12 cellular contexts compared by ENCODE assay signal in genomic region chr9:134624827-134625181, GRCh38. TPM values are rescaled to one million over a fixed set of nuclear protein-coding genes. Genes with fewer than 3 reads are reported as not detected.
DNase-seq lines count a peak whose midpoint lies in the region; ATAC-seq, FAIRE-seq and TF ChIP-seq lines count a peak whose summit lies in the region.
"Had no signal": no experiment of that assay in that cellular context is flagged by ENCODE, and none has a peak within 500 bp of the region (broad histone marks: within the 10 kb centered on the region; RNA-seq: fewer than 3 reads in every experiment).

No MANE protein-coding gene starts in this region.

- BruUV-seq in endothelial cell of umbilical vein (replicated peaks; lab: Mats Ljungman, UMichigan), result no TSS peak

- peak; percentile 31 for TF ChIP-seq POLR2A in endothelial cell of umbilical vein (IDR thresholded peaks at IDR 0.05; ENCODE audit: low read depth, low read length)

- H3K4me3 Mint-ChIP-seq in osteocyte (ENCODE audit: unreplicated experiment), result no peak overlapping the region
- H3K4me3 Mint-ChIP-seq in activated CD4-positive, alpha-beta T cell treated with anti-CD3 and anti-CD28 coated beads, Interleukin-2, amount 10 ng/mL, durations not matched to agents 7 days and 5 days, result no peak overlapping the region
- H3K4me3 Mint-ChIP-seq: stimulated activated naive CD8-positive, alpha-beta T cell treated with anti-CD3 and anti-CD28 coated beads, Interleukin-15, Interleukin-2, amounts not matched to agents 100 ng/mL and 50 ng/mL, for 24 hours had no signal

- H3K4me1 Mint-ChIP-seq in osteocyte (ENCODE audit: unreplicated experiment), result peaks cover 79% of the 10 kb centered on the region
- no peaks in the 10 kb centered on the region for H3K4me1 Mint-ChIP-seq in activated CD4-positive, alpha-beta T cell treated with anti-CD3 and anti-CD28 coated beads, Interleukin-2, amount 10 ng/mL, durations not matched to agents 7 days and 5 days

- CTCF ChIA-PET in endothelial cell of umbilical vein (lab: Charles Lee), result interaction anchor here (0.9 to 1.8 kb wide), 3 partner anchors 22 to 175 kb away, joined by 3 to 6 read pairs (median 5); no protein-coding TSS in a partner anchor
- CTCF ChIA-PET in activated CD4-positive, alpha-beta T cell treated with anti-CD3 and anti-CD28 coated beads, Interleukin-2, amount 10 ng/mL, durations not matched to agents 7 days and 5 days (lab: Charles Lee), result no interaction called here

- H3K36me3 Mint-ChIP-seq in osteocyte (ENCODE audit: unreplicated experiment), result no peaks in the 10 kb centered on the region
- no peaks in the 10 kb centered on the region for H3K36me3 Mint-ChIP-seq in activated CD4-positive, alpha-beta T cell treated with anti-CD3 and anti-CD28 coated beads, Interleukin-2, amount 10 ng/mL, durations not matched to agents 7 days and 5 days (ENCODE audit: low read depth)

- no peaks in the 10 kb centered on the region for H3K27me3 Mint-ChIP-seq in osteocyte (ENCODE audit: unreplicated experiment)
- H3K27me3 Mint-ChIP-seq in activated CD4-positive, alpha-beta T cell treated with anti-CD3 and anti-CD28 coated beads, Interleukin-2, amount 10 ng/mL, durations not matched to agents 7 days and 5 days, result no peaks in the 10 kb centered on the region
- H3K27me3 Mint-ChIP-seq: stimulated activated naive CD8-positive, alpha-beta T cell treated with anti-CD3 and anti-CD28 coated beads, Interleukin-15, Interleukin-2, amounts not matched to agents 100 ng/mL and 50 ng/mL, for 24 hours had no signal

- H3K4me3 ChIP-seq in BLaER1 treated with 17β-estradiol and CSF1 and Interleukin-3, amounts not matched to agents 10 nM and 100 nM, result no peak overlapping the region
- H3K4me3 ChIP-seq in endothelial cell of umbilical vein (replicated peaks in 1 of 3; ENCODE audit: insufficient read depth in 1 of 3, low read depth in 1 of 3, low read length in 3 of 3), result no peak overlapping the region
- H3K4me3 ChIP-seq: right lobe of liver had no signal

- no peaks in the 10 kb centered on the region for H3K36me3 ChIP-seq in BLaER1 treated with 17β-estradiol and CSF1 and Interleukin-3, amounts not matched to agents 10 nM and 100 nM
- H3K36me3 ChIP-seq in endothelial cell of umbilical vein (ENCODE audit: control insufficient read depth in 2 of 2, extremely low read depth in 1 of 2, insufficient read depth in 2 of 2, low read length in 2 of 2), result no peaks in the 10 kb centered on the region
- H3K36me3 ChIP-seq: right lobe of liver had no signal

- dilution Hi-C loops in endothelial cell of umbilical vein (cut with MboI; ENCODE audit: extremely low pct_ligation_motif_present, low sequenced_read_pairs), result no loop called here

- peak; percentile 79 for FAIRE-seq in endothelial cell of umbilical vein (lab: Jason Lieb, UNC)

- no peak for ATAC-seq in HG02798 (IDR thresholded peaks at IDR 0.05; ENCODE audit: poor library complexity, unreplicated experiment)
- ATAC-seq: right lobe of liver had no signal

- peak overlapping the region; percentile 99 for H3K27ac Mint-ChIP-seq in osteocyte (ENCODE audit: unreplicated experiment)
- no peak overlapping the region for H3K27ac Mint-ChIP-seq in activated CD4-positive, alpha-beta T cell treated with anti-CD3 and anti-CD28 coated beads, Interleukin-2, amount 10 ng/mL, durations not matched to agents 7 days and 5 days
- H3K27ac Mint-ChIP-seq: stimulated activated naive CD8-positive, alpha-beta T cell treated with anti-CD3 and anti-CD28 coated beads, Interleukin-15, Interleukin-2, amounts not matched to agents 100 ng/mL and 50 ng/mL, for 24 hours had no signal

- peaks cover 29 to 82% (median 74%) of the 10 kb centered on the region in 10 experiments for H3K4me1 ChIP-seq in BLaER1 treated with 17β-estradiol and CSF1 and Interleukin-3, amounts not matched to agents 10 nM and 100 nM
- peaks cover 29% of the 10 kb centered on the region for H3K4me1 ChIP-seq in endothelial cell of umbilical vein (ENCODE audit: control insufficient read depth, extremely low read depth, insufficient read depth, low read length)
- H3K4me1 ChIP-seq: right lobe of liver had no signal

- peaks cover 0 to 15% (median 0%) of the 10 kb centered on the region in 11 experiments; a peak in 1 of 22 replicates for H3K27me3 ChIP-seq in BLaER1 treated with 17β-estradiol and CSF1 and Interleukin-3, amounts not matched to agents 10 nM and 100 nM
- H3K27me3 ChIP-seq in endothelial cell of umbilical vein (ENCODE audit: control insufficient read depth in 2 of 2, insufficient read depth in 2 of 2, low read length in 2 of 2), result no peaks in the 10 kb centered on the region
- H3K27me3 ChIP-seq: right lobe of liver had no signal

- intact Hi-C loops in endothelial cell of umbilical vein (cut with micrococcal nuclease), result loop anchor here (1.0 kb wide), 3 partner anchors 16 to 169 kb away; partner anchors contain the start of gene COL5A1

- no peak for TF ChIP-seq CTCF in endothelial cell of umbilical vein (IDR thresholded peaks at IDR 0.05; ENCODE audit: extremely low read depth in 1 of 2, insufficient read depth in 1 of 2, low read depth in 1 of 2, low read length in 2 of 2)
- no peak for TF ChIP-seq CTCF in osteocyte (IDR thresholded peaks at IDR 0.05)

- POLR2A ChIA-PET in endothelial cell of umbilical vein (lab: Charles Lee), result no interaction called here
- POLR2A ChIA-PET in activated CD4-positive, alpha-beta T cell treated with anti-CD3 and anti-CD28 coated beads, Interleukin-2, amount 10 ng/mL, durations not matched to agents 7 days and 5 days (lab: Charles Lee), result no interaction called here

- H3K9me3 ChIP-seq in BLaER1 treated with 17β-estradiol and CSF1 and Interleukin-3, amounts not matched to agents 10 nM and 100 nM (replicated peaks in 1 of 11), result no peaks in the 10 kb centered on the region
- no peaks in the 10 kb centered on the region for H3K9me3 ChIP-seq in endothelial cell of umbilical vein (replicated peaks; ENCODE audit: control insufficient read depth, insufficient read depth, low read length)
- H3K9me3 ChIP-seq: right lobe of liver had no signal

- H2AFZ ChIP-seq in endothelial cell of umbilical vein (ENCODE audit: low read depth, low read length), result no peak overlapping the region

- H3K79me2 ChIP-seq in endothelial cell of umbilical vein (ENCODE audit: control insufficient read depth, insufficient read depth, low read length), result no peaks in the 10 kb centered on the region

- H3K9me1 ChIP-seq in endothelial cell of umbilical vein (replicated peaks; ENCODE audit: control insufficient read depth, extremely low read depth, insufficient read depth, low read length), result no peaks in the 10 kb centered on the region

- no peaks in the 10 kb centered on the region; a peak in 1 of 22 replicates for H4K20me1 ChIP-seq in BLaER1 treated with 17β-estradiol and CSF1 and Interleukin-3, amounts not matched to agents 10 nM and 100 nM
- H4K20me1 ChIP-seq in endothelial cell of umbilical vein (replicated peaks; ENCODE audit: control insufficient read depth, extremely low read depth, insufficient read depth, low read length), result no peaks in the 10 kb centered on the region

- H3K27ac ChIP-seq in BLaER1 treated with 17β-estradiol and CSF1 and Interleukin-3, amounts not matched to agents 10 nM and 100 nM, result peak overlapping the region in 6 of 11 experiments; percentile 51 to 78 (median 72); a peak in 8 of 22 replicates
- peak overlapping the region; percentile 60 for H3K27ac ChIP-seq in endothelial cell of umbilical vein (ENCODE audit: insufficient read depth, low read depth, low read length)
- H3K27ac ChIP-seq: right lobe of liver had no signal

- DNase-seq in NCI-H226 (peak; percentile 78), endothelial cell of umbilical vein (ENCODE audit: low read depth, low spot score) (peak; percentile 42), osteocyte (ENCODE audit: extremely low spot score, unreplicated experiment) (no peak), SKM-1 treated with dmso at 0.1 percent for 144 hours (lab: John Stamatoyannopoulos, UW; ENCODE audit: unreplicated experiment) (no peak), hippocampal formation (lab: John Stamatoyannopoulos, UW) (no peak)
- no peak for DNase-seq in activated CD4-positive, alpha-beta T cell treated with anti-CD3 and anti-CD28 coated beads, Interleukin-2, amount 10 ng/mL, durations not matched to agents 7 days and 5 days
- DNase-seq: DND-41 had no signal

- H3K9ac ChIP-seq in BLaER1 treated with 17β-estradiol and CSF1 and Interleukin-3, amounts not matched to agents 10 nM and 100 nM, result 0 out of 22 replicates have a peak overlapping the region, but pooled peaks of 1 of the 11 experiments have one; percentile 3
- H3K9ac ChIP-seq in endothelial cell of umbilical vein (replicated peaks; ENCODE audit: extremely low read depth, insufficient read depth, low read length), result no peak overlapping the region

- H3K4me2 ChIP-seq in BLaER1 treated with 17β-estradiol and CSF1 and Interleukin-3, amounts not matched to agents 10 nM and 100 nM, result peak overlapping the region; percentile 69 to 91 (median 81)
- H3K4me2 ChIP-seq in endothelial cell of umbilical vein (ENCODE audit: insufficient read depth, low read length), result peak overlapping the region; percentile 39

- H3K9me3 Mint-ChIP-seq in osteocyte (ENCODE audit: unreplicated experiment), result no peaks in the 10 kb centered on the region
- no peaks in the 10 kb centered on the region for H3K9me3 Mint-ChIP-seq in activated CD4-positive, alpha-beta T cell treated with anti-CD3 and anti-CD28 coated beads, Interleukin-2, amount 10 ng/mL, durations not matched to agents 7 days and 5 days
- H3K9me3 Mint-ChIP-seq: stimulated activated naive CD8-positive, alpha-beta T cell treated with anti-CD3 and anti-CD28 coated beads, Interleukin-15, Interleukin-2, amounts not matched to agents 100 ng/mL and 50 ng/mL, for 24 hours had no signal

TF ChIP-seq in endothelial cell of umbilical vein, 7 proteins besides CTCF, POLR2A, EP300 and RAD21:
- TF ChIP-seq MAX (IDR thresholded peaks at IDR 0.05; ENCODE audit: insufficient read depth, insufficient read length) (no peak), FOS (IDR thresholded peaks at IDR 0.05; ENCODE audit: borderline replicate concordance, insufficient read depth, low read length) (peak; percentile 78)

RNA-seq across cellular contexts. Expression of gene COL5A1, which starts 16.8 kb away (rescaled TPM):
- 164 and 175 TPM in 2 replicates for total RNA-seq in endothelial cell of umbilical vein
- 97.4 and 102 TPM in 2 replicates for polyA plus RNA-seq in endothelial cell of umbilical vein
- 104 and 105 TPM in 2 replicates for polyA plus RNA-seq in endothelial cell of umbilical vein (2011; cell fraction: cytosol; rRNA removed)
- 264 and 309 TPM in 2 replicates for polyA plus RNA-seq in endothelial cell of umbilical vein (2011; cell fraction: nucleus; rRNA removed)
- polyA plus RNA-seq in endothelial cell of umbilical vein (2012), result 168 and 382 TPM in 2 replicates
- polyA minus RNA-seq in endothelial cell of umbilical vein, result 111 and 113 TPM in 2 replicates
- 29.8 TPM for polyA minus RNA-seq in endothelial cell of umbilical vein (2011; cell fraction: cytosol; rRNA and poly(A)+ RNA removed)
- 81.2 and 123 TPM in 2 replicates for polyA minus RNA-seq in endothelial cell of umbilical vein (2011; cell fraction: nucleus; rRNA and poly(A)+ RNA removed)
- total RNA-seq in osteocyte, result 1,552 and 1,672 TPM in 2 replicates
- under 1 TPM; 0.15 to 0.30 TPM for total RNA-seq in activated CD4-positive, alpha-beta T cell treated with anti-CD3 and anti-CD28 coated beads, Interleukin-2, amount 10 ng/mL, durations not matched to agents 7 days and 5 days
- total RNA-seq: activated CD8-positive, alpha-beta memory T cell treated with anti-CD3 and anti-CD28 coated beads for 36 hours had no signal

Comparison
In these comparisons a context has a peak if more than half of its experiments do, and no peak if none do; other contexts are left out.
1. DNase-seq: peak in NCI-H226 (single experiment) and endothelial cell of umbilical vein (single experiment); none in osteocyte (single experiment), SKM-1 treated with dmso at 0.1 percent for 144 hours (single experiment), hippocampal formation (0 of 2) and activated CD4-positive, alpha-beta T cell treated with anti-CD3 and anti-CD28 coated beads, Interleukin-2, amount 10 ng/mL, durations not matched to agents 7 days and 5 days (single experiment).
2. RNA of gene COL5A1, which starts 16.8 kb away (total RNA-seq): 1,552 to 1,672 TPM in osteocyte and 164 to 175 TPM in endothelial cell of umbilical vein; 0.15 to 0.30 TPM in activated CD4-positive, alpha-beta T cell treated with anti-CD3 and anti-CD28 coated beads, Interleukin-2, amount 10 ng/mL, durations not matched to agents 7 days and 5 days; every median in the first group is over 100 times any median in the second.